In genomic region chr1:100443739-100444571, GRCh38 we compare ENCODE assay signal across 8 cellular contexts.
A peak's percentile ranks its signal among the peaks of the same experiment; 100 is the strongest.
DNase-seq lines count a peak whose midpoint lies in the region; ATAC-seq and TF ChIP-seq lines count a peak whose summit lies in the region.

No MANE protein-coding gene starts in this region.

- intact Hi-C loops in posterior vena cava (cut with DNase I), result loop anchor here in 1 of 2 donors (10.0 kb wide), 1 partner anchor 919 kb away; no protein-coding TSS in a partner anchor

- peak; percentile 82 for ATAC-seq in GM21576 (IDR thresholded peaks at IDR 0.05; ENCODE audit: unreplicated experiment)
- ATAC-seq in HG03039 (IDR thresholded peaks at IDR 0.05; ENCODE audit: unreplicated experiment), result no peak

- no peak overlapping the region for H3K9ac ChIP-seq in endodermal cell (ENCODE audit: extremely low read depth, low read length, poor library complexity, severe bottlenecking)

- H3K27ac ChIP-seq in endodermal cell (ENCODE audit: low read depth, low read length), result no peak overlapping the region

- no peak overlapping the region for H3K4me3 Mint-ChIP-seq in endodermal cell

- H3K27me3 ChIP-seq in endodermal cell (ENCODE audit: control insufficient read depth, insufficient read depth, low read length, poor library complexity, severe bottlenecking), result no peaks in the 10 kb centered on the region

- peaks cover 48% of the 10 kb centered on the region for H3K36me3 ChIP-seq in endodermal cell (ENCODE audit: control insufficient read depth, insufficient read depth, low read length)

- H3K4me3 ChIP-seq in GM12865 (ENCODE audit: low read depth, low read length) (no peak overlapping the region), endodermal cell (ENCODE audit: low read length) (no peak overlapping the region)

- H3K27me3 Mint-ChIP-seq in endodermal cell (ENCODE audit: insufficient read depth), result no peaks in the 10 kb centered on the region

- no peaks in the 10 kb centered on the region for H3K9me3 Mint-ChIP-seq in endodermal cell

- no peaks in the 10 kb centered on the region for H3K9me3 ChIP-seq in endodermal cell (ENCODE audit: control insufficient read depth, low read length)

- peaks cover 27% of the 10 kb centered on the region for H3K4me1 Mint-ChIP-seq in endodermal cell

- peak overlapping the region; percentile 65 for H3K27ac Mint-ChIP-seq in endodermal cell

- peaks cover 8% of the 10 kb centered on the region for H3K36me3 Mint-ChIP-seq in endodermal cell (ENCODE audit: low read depth)

- TF ChIP-seq CTCF in GM12865 (IDR thresholded peaks at IDR 0.05; ENCODE audit: insufficient read depth, low read depth, low read length, missing control alignments) (no peak), endodermal cell (conservative IDR thresholded peaks at IDR 0.05) (no peak)

- peaks cover 9% of the 10 kb centered on the region for H3K4me1 ChIP-seq in endodermal cell (ENCODE audit: control insufficient read depth, insufficient read depth, low read length)

- DNase-seq in GM12865 (ENCODE audit: low read depth) (peak; percentile 52), NCI-H226 (peak; percentile 96), endodermal cell (no peak), HUDEP-2 (lab: John Stamatoyannopoulos, UW; ENCODE audit: unreplicated experiment in 76 of 76) (no peak), posterior vena cava (ENCODE audit: low spot score) (no peak)
- DNase-seq in stimulated activated CD8-positive, alpha-beta memory T cell treated with anti-CD3 and anti-CD28 coated beads, Interleukin-4, amount 100 ng/mL, for 48 hours, result peak; percentile 44

- WGBS in endodermal cell (ENCODE audit: insufficient coverage in 1 of 2, insufficient read length in 1 of 2), 2 experiments, result 91 to 97% methylated on average over 5 to 8 of the region's 8 CpGs

Comparison
In these comparisons a context has a peak if more than half of its experiments do, and no peak if none do; other contexts are left out.
1. DNase-seq: peak in GM12865 (single experiment), NCI-H226 (single experiment) and stimulated activated CD8-positive, alpha-beta memory T cell treated with anti-CD3 and anti-CD28 coated beads, Interleukin-4, amount 100 ng/mL, for 48 hours (single experiment); none in endodermal cell (single experiment), HUDEP-2 (0 of 76) and posterior vena cava (single experiment).